ENCODE assay signal across 8 cellular contexts in the genomic region with DNA sequence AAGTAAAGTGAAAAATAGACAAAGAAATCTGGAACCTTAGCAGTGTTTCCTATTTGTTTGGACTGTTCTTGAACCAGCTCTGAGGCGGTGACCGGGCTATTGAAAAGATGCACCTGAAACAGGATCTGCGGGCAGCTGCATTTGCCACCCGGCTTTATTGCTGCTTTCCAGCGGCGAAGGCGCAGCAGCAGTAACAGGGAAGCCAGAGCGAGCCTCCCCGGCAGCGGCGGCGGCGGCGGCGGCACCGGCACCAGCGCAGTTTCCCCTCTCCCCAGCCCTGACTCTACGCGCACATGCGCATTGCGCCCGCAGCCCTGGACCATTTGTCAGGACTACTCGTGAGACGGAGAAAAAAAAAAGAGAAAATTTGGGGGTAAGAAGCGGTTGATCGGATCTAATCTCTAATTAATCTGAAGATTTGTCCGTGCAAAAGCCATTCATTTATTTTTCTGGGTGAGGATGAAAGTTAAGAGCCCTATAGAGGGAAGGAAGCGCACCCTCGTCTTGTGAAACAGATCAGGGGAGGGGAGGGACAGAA.
DNase-seq lines count a peak whose midpoint lies in the region; ATAC-seq and TF ChIP-seq lines count a peak whose summit lies in the region.

A gene (plus strand): TSS at position 290 of the 538 bp plus-strand sequence. CDS start 24,119 bp downstream, outside the sequence.

- DNase-seq in DMS 273 treated with DMSO at 0.1 percent for 48 hours (lab: John Stamatoyannopoulos, UW) (peak; percentile 49), KG1 (lab: John Stamatoyannopoulos, UW) (peak; percentile 79), RWPE2 (ENCODE audit: low spot score) (peak; percentile 76), fibroblast of the conjunctiva (ENCODE audit: low read depth) (peak; percentile 65)
- peak; percentile 83 for DNase-seq in activated effector memory CD4-positive, alpha-beta T cell treated with Interleukin-2 at 50 U/mL for 16 hours
- DNase-seq in stimulated activated naive CD4-positive, alpha-beta T cell (lab: John Stamatoyannopoulos, UW): peak; percentile 70 to 88 (median 82)

- ATAC-seq in GM21723 (IDR thresholded peaks at IDR 0.05; ENCODE audit: unreplicated experiment): peak; percentile 76
- peak; percentile 84 for ATAC-seq in RWPE2 (ENCODE audit: low read depth)

- no peaks in the 10 kb centered on the region for H3K9me3 Mint-ChIP-seq in nephron

- H3K27ac Mint-ChIP-seq in nephron: peak within 1 kb of the TSS; percentile 94 to 99 (median 98)

- H3K4me1 ChIP-seq in RWPE2 (ENCODE audit: insufficient read depth, poor library complexity, severe bottlenecking): peaks cover 4% of the 10 kb centered on the region

- peak within 1 kb of the TSS; percentile 42 for H3K27ac ChIP-seq in RWPE2 (ENCODE audit: poor library complexity, severe bottlenecking)

- H3K4me1 Mint-ChIP-seq in nephron: peaks cover 10% of the 10 kb centered on the region

- H3K27me3 Mint-ChIP-seq in nephron (ENCODE audit: low read depth): peaks cover 16% of the 10 kb centered on the region

- H3K4me3 ChIP-seq in RWPE2 (ENCODE audit: severe bottlenecking): peak within 1 kb of the TSS; percentile 97

- no peaks in the 10 kb centered on the region for H3K36me3 ChIP-seq in RWPE2 (ENCODE audit: low read depth)

- no peaks in the 10 kb centered on the region for H3K36me3 Mint-ChIP-seq in nephron (ENCODE audit: low read depth)

- no peaks in the 10 kb centered on the region for H3K9me3 ChIP-seq in RWPE2 (ENCODE audit: severe bottlenecking)

- H3K27me3 ChIP-seq in RWPE2 (ENCODE audit: insufficient read depth, poor library complexity, severe bottlenecking): no peaks in the 10 kb centered on the region

- TF ChIP-seq CTCF in RWPE2 (IDR thresholded peaks at IDR 0.05; ENCODE audit: poor library complexity, severe bottlenecking): no peak
- no peak for TF ChIP-seq CTCF in nephron (IDR thresholded peaks at IDR 0.05; ENCODE audit: unreplicated experiment in 3 of 3)

- H3K4me3 Mint-ChIP-seq in nephron: peak within 1 kb of the TSS; percentile 100

Comparison
In these comparisons a context has a peak if more than half of its experiments do, and no peak if none do; other contexts are left out.
1. Peak in every context shown above with its lines: DNase-seq, ATAC-seq, H3K4me3 ChIP-seq and H3K27ac ChIP-seq.